ENCODE assay signal across 1 cellular context in the genomic region with DNA sequence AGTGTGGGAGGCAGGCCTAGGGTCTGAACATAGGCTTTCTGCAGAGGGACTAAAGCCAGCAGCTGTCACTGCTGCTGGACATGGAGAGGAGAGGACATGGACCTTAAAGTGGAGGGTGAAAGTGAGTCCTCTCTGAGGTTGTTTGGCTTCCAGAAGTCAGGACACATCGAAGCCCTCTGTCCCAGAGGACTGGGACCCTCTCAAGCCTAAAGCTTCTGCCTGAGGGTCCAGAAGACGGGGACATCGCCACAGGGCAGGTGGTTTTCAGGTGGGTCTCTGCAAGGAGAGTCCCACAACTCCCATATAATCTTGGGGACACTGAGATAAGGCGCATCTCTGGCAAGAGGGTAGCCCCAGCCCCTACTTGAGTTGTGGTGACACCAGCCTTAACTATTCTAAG.
TF ChIP-seq lines count a peak whose summit lies in the region.

No MANE protein-coding gene starts in this region.

TF ChIP-seq in IMR-90, 13 proteins besides CTCF, POLR2A, EP300 and RAD21:
- TF ChIP-seq MXI1 (IDR thresholded peaks at IDR 0.05; ENCODE audit: borderline replicate concordance, low read depth, low read length) (no peak), BHLHE40 (IDR thresholded peaks at IDR 0.05; ENCODE audit: low read depth, low read length) (no peak), SMC3 (IDR thresholded peaks at IDR 0.05; ENCODE audit: low read depth, low read length) (no peak), MAFK (IDR thresholded peaks at IDR 0.05; ENCODE audit: low read depth, low read length) (no peak), CEBPB (IDR thresholded peaks at IDR 0.05; ENCODE audit: low read depth, low read length) (no peak), FOS (IDR thresholded peaks at IDR 0.05; ENCODE audit: low read depth, low read length) (no peak), NFE2L2 (IDR thresholded peaks at IDR 0.05; ENCODE audit: low read depth, low read length) (no peak), CHD1 (IDR thresholded peaks at IDR 0.05; ENCODE audit: low read depth, low read length) (no peak), MAZ (IDR thresholded peaks at IDR 0.05; ENCODE audit: borderline replicate concordance, low read depth, low read length) (no peak), RFX5 (IDR thresholded peaks at IDR 0.05; ENCODE audit: low read depth, low read length) (no peak), RCOR1 (IDR thresholded peaks at IDR 0.05; ENCODE audit: insufficient replicate concordance, low read length) (no peak)
- TF ChIP-seq, protein P1, sequence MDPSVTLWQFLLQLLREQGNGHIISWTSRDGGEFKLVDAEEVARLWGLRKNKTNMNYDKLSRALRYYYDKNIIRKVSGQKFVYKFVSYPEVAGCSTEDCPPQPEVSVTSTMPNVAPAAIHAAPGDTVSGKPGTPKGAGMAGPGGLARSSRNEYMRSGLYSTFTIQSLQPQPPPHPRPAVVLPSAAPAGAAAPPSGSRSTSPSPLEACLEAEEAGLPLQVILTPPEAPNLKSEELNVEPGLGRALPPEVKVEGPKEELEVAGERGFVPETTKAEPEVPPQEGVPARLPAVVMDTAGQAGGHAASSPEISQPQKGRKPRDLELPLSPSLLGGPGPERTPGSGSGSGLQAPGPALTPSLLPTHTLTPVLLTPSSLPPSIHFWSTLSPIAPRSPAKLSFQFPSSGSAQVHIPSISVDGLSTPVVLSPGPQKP (IDR thresholded peaks at IDR 0.05; ENCODE audit: borderline replicate concordance, low read depth, low read length) = no peak
- TF ChIP-seq, protein P2, sequence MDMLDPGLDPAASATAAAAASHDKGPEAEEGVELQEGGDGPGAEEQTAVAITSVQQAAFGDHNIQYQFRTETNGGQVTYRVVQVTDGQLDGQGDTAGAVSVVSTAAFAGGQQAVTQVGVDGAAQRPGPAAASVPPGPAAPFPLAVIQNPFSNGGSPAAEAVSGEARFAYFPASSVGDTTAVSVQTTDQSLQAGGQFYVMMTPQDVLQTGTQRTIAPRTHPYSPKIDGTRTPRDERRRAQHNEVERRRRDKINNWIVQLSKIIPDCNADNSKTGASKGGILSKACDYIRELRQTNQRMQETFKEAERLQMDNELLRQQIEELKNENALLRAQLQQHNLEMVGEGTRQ (IDR thresholded peaks at IDR 0.05; ENCODE audit: low read depth, low read length) = no peak
